In the genomic region with DNA sequence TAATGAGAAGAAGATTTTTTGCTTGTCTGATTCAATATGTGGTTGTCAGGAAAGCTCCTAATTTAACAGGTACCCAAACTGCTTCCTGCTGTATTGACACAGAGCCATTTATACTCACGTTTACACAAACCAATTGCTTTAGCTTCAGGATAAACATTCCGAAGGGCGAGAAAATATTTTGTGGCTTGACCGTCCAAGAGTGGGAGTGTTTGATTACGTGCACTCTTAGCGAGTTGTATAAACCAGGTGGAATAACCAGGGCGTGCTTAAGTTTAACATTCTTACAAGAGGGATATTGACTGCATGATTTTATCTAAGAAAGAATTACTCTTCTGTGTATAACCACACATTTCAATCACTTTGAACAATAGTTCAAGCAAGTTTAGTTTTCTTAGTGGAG, we compare ENCODE assay signal across 1 cellular context.
TF ChIP-seq lines count a peak whose summit lies in the region.

No MANE protein-coding gene starts in this region.

TF ChIP-seq in WTC11, 78 proteins besides CTCF, POLR2A, EP300 and RAD21 (continued from another document):
- no peak for TF ChIP-seq E2F1 (CRISPR knock-in tag; IDR thresholded peaks at IDR 0.05)
- no peak for TF ChIP-seq ZNF219 (CRISPR knock-in tag; IDR thresholded peaks at IDR 0.05; ENCODE audit: borderline replicate concordance)
- TF ChIP-seq ZNF416 (CRISPR knock-in tag; IDR thresholded peaks at IDR 0.05) = no peak
- no peak for TF ChIP-seq ZNF138 (CRISPR knock-in tag; conservative IDR thresholded peaks at IDR 0.05)
- no peak for TF ChIP-seq ETV6 (CRISPR knock-in tag; IDR thresholded peaks at IDR 0.05)
- TF ChIP-seq MXD4 (CRISPR knock-in tag; IDR thresholded peaks at IDR 0.05; ENCODE audit: borderline replicate concordance) = no peak
- TF ChIP-seq AFF4 (CRISPR knock-in tag; IDR thresholded peaks at IDR 0.05; ENCODE audit: borderline replicate concordance) = no peak
- TF ChIP-seq ESRRA (CRISPR knock-in tag; IDR thresholded peaks at IDR 0.05; ENCODE audit: borderline replicate concordance) = no peak
- TF ChIP-seq TP53 (CRISPR knock-in tag; IDR thresholded peaks at IDR 0.05) = no peak
- no peak for TF ChIP-seq ZNF281 (CRISPR knock-in tag; IDR thresholded peaks at IDR 0.05)
- no peak for TF ChIP-seq ZNF317 (CRISPR knock-in tag; IDR thresholded peaks at IDR 0.05; ENCODE audit: borderline replicate concordance, low read depth)
- TF ChIP-seq USF1 (CRISPR knock-in tag; IDR thresholded peaks at IDR 0.05) = no peak
